7 cellular contexts compared by ENCODE assay signal in genomic region chr7:128883622-128884549, GRCh38. TPM values are rescaled to one million over a fixed set of nuclear protein-coding genes. Genes with fewer than 3 reads are reported as not detected.
DNase-seq lines count a peak whose midpoint lies in the region; ATAC-seq and TF ChIP-seq lines count a peak whose summit lies in the region.

No MANE protein-coding gene starts in this region.

- no peaks in the 10 kb centered on the region for H3K4me1 ChIP-seq in left lung

- H3K27me3 ChIP-seq in left lung = peaks cover 0 to 29% of the 10 kb centered on the region in 2 donors

- TF ChIP-seq CTCF in GM13977 (IDR thresholded peaks at IDR 0.05; ENCODE audit: extremely low read depth, insufficient read depth, missing control alignments) = peak; percentile 97
- peak; percentile 89 for TF ChIP-seq CTCF in cardiac fibroblast (IDR thresholded peaks at IDR 0.05; ENCODE audit: low read depth, low read length)
- peak; percentile 95 to 97 for TF ChIP-seq CTCF in left lung (IDR thresholded peaks at IDR 0.05)

- intact Hi-C loops in left lung (cut with DNase I) = no loop called here

- H3K9me3 ChIP-seq in left lung = no peaks in the 10 kb centered on the region

- H3K4me3 ChIP-seq in cardiac fibroblast (replicated peaks in 1 of 2; ENCODE audit: low read depth in 2 of 2, low read length in 2 of 2) = no peak overlapping the region
- H3K4me3 ChIP-seq in left lung = no peak overlapping the region

- DNase-seq in GM13977 (ENCODE audit: low spot score) (peak; percentile 94), NCI-H446 treated with DMSO at 0.1 percent for 48 hours (lab: John Stamatoyannopoulos, UW) (peak; percentile 2), cardiac fibroblast (ENCODE audit: low read depth in 2 of 2) (peak; percentile 77), left lung (peak; percentile 84 to 96)
- peak; percentile 53 to 88 (median 79) for DNase-seq in stimulated activated CD4-positive, alpha-beta T cell treated with anti-CD3 and anti-CD28 coated beads, TNF-alpha, amount 100 ng/mL, for 1 hour (ENCODE audit: low read depth in 3 of 3, low spot score in 1 of 3)

- no peaks in the 10 kb centered on the region for H3K36me3 ChIP-seq in left lung

- ATAC-seq in HG02981 (IDR thresholded peaks at IDR 0.05; ENCODE audit: unreplicated experiment) = peak; percentile 47
- peak; percentile 77 to 81 for ATAC-seq in activated CD4-positive, CD25-positive, alpha-beta regulatory T cell treated with anti-CD3 and anti-CD28 coated beads, Interleukin-2, amount 50 U/mL, for 24 hours
- peak; percentile 77 for ATAC-seq in left lung

- H3K27ac ChIP-seq in left lung = no peak overlapping the region

- in situ Hi-C loops in GM13977 (cut with MboI; ENCODE audit: low pct_unique_long_range_greater_than_20kb, low sequenced_read_pairs, unreplicated experiment) = no loop called here

RNA-seq across cellular contexts. Expression of gene ATP6V1F, which starts 21.2 kb away (rescaled TPM):
- 100 to 1,000 TPM; 192 to 200 TPM for total RNA-seq in left lung

RNA-seq across cellular contexts. Expression of gene KCP, which starts 26.6 kb away (rescaled TPM):
- total RNA-seq in left lung = 1 to 10 TPM; 1.5 to 1.7 TPM

RNA-seq across cellular contexts. Expression of gene FLNC, which starts 53.7 kb away (rescaled TPM):
- 10 to 100 TPM; 14.3 to 23.7 TPM for total RNA-seq in left lung

RNA-seq across cellular contexts. Expression of gene IRF5, which starts 53.8 kb away (rescaled TPM):
- 10 to 100 TPM; 18.2 to 35.5 TPM for total RNA-seq in left lung

Comparison
In these comparisons a context has a peak if more than half of its experiments do, and no peak if none do; other contexts are left out.
1. DNase-seq: peak in every context shown above with its lines; median percentile 94 in GM13977; 90 in left lung; 79 in stimulated activated CD4-positive, alpha-beta T cell treated with anti-CD3 and anti-CD28 coated beads, TNF-alpha, amount 100 ng/mL, for 1 hour; 77 in cardiac fibroblast; 2 in NCI-H446 treated with DMSO at 0.1 percent for 48 hours.